In genomic region chrX:12419591-12419990, GRCh38 we compare ENCODE assay signal across 19 cellular contexts.
DNase-seq lines count a peak whose midpoint lies in the region; ATAC-seq, FAIRE-seq and TF ChIP-seq lines count a peak whose summit lies in the region.
"Had no signal": no experiment of that assay in that cellular context is flagged by ENCODE, and none has a peak within 500 bp of the region (broad histone marks: within the 10 kb centered on the region; RNA-seq: fewer than 3 reads in every experiment).

No MANE protein-coding gene starts in this region.

- H2BK120ac ChIP-seq in IMR-90 (ENCODE audit: low read depth, low read length), result peak overlapping the region; percentile 19; the same call in 1 of the 2 replicates

- no peak overlapping the region for H2AK5ac ChIP-seq in IMR-90 (ENCODE audit: low read depth, low read length)

- in situ Hi-C loops in IMR-90 (cut with MboI; ENCODE audit: low sequenced_read_pairs), result no loop called here

- H3K9me3 ChIP-seq in IMR-90 (ENCODE audit: control insufficient read depth, insufficient read depth, low read length), result no peaks in the 10 kb centered on the region
- H3K9me3 ChIP-seq: Caco-2, HAP-1 had no signal

- no peak overlapping the region for H4K8ac ChIP-seq in IMR-90 (ENCODE audit: low read depth in 2 of 2, low read length in 2 of 2)

- CTCF ChIA-PET in IMR-90 (lab: Yijun Ruan, JAX), result no interaction called here

- no peak for TF ChIP-seq RAD21 in IMR-90 (IDR thresholded peaks at IDR 0.05; ENCODE audit: low read length)

- TF ChIP-seq CTCF in IMR-90 (conservative IDR thresholded peaks at IDR 0.05; ENCODE audit: low read depth, low read length) (no peak), bronchial epithelial cell (IDR thresholded peaks at IDR 0.05; ENCODE audit: insufficient read depth, low read length, severe bottlenecking) (no peak), fibroblast of pulmonary artery (IDR thresholded peaks at IDR 0.05; ENCODE audit: low read length, missing control alignments) (no peak)

- TF ChIP-seq POLR2A in IMR-90 (IDR thresholded peaks at IDR 0.05; ENCODE audit: low read depth, low read length), result no peak

- H2BK15ac ChIP-seq in IMR-90 (ENCODE audit: low read depth, low read length), result no peak overlapping the region

- H3K4me2 ChIP-seq in IMR-90 (ENCODE audit: low read depth, low read length), result no peak overlapping the region

- H3K4me3 ChIP-seq in ACC112 (ENCODE audit: low read depth, low read length) (no peak overlapping the region), IMR-90 (ENCODE audit: insufficient read depth, low read depth, low read length) (no peak overlapping the region), bronchial epithelial cell (ENCODE audit: low read depth, low read length) (no peak overlapping the region), fibroblast of pulmonary artery (replicated peaks; ENCODE audit: low read depth, low read length) (no peak overlapping the region)
- H3K4me3 ChIP-seq: HAP-1, K562 had no signal

- H3K56ac ChIP-seq in IMR-90 (ENCODE audit: extremely low read depth, insufficient read depth, low read length), result no peak overlapping the region

- no peak for FAIRE-seq in bronchial epithelial cell (lab: Jason Lieb, UNC)
- FAIRE-seq: A204.1, D721Med, G401.6, GM12891, K562 had no signal

- H4K91ac ChIP-seq in IMR-90 (ENCODE audit: insufficient read depth, low read depth, low read length), result no peak overlapping the region

- H4K5ac ChIP-seq in IMR-90 (ENCODE audit: low read depth, low read length), result no peak overlapping the region

- no peak overlapping the region for H2BK5ac ChIP-seq in IMR-90 (ENCODE audit: low read depth, low read length, poor library complexity, severe bottlenecking)

- no peaks in the 10 kb centered on the region for H3K79me2 ChIP-seq in ACC112 (ENCODE audit: control insufficient read depth, insufficient read depth, low read length, unreplicated experiment)

- no peaks in the 10 kb centered on the region for H3K36me3 ChIP-seq in ACC112 (ENCODE audit: insufficient read depth, low read length)
- no peaks in the 10 kb centered on the region for H3K36me3 ChIP-seq in IMR-90 (ENCODE audit: control insufficient read depth, insufficient read depth, low read length)
- H3K36me3 ChIP-seq in bronchial epithelial cell (ENCODE audit: control insufficient read depth, insufficient read depth, low read length), result no peaks in the 10 kb centered on the region
- H3K36me3 ChIP-seq: HAP-1 had no signal

- POLR2A ChIA-PET in IMR-90 (lab: Charles Lee; ENCODE audit: unreplicated experiment), result no interaction called here

- H2BK20ac ChIP-seq in IMR-90 (ENCODE audit: low read depth, low read length), result no peak overlapping the region

- H3K4ac ChIP-seq in IMR-90 (ENCODE audit: low read depth, low read length), result no peak overlapping the region

- no peak overlapping the region for H3K14ac ChIP-seq in IMR-90 (replicated peaks; ENCODE audit: low read depth, low read length)

- intact Hi-C loops in IMR-90 (cut with micrococcal nuclease), result no loop called here

- H3K4me1 ChIP-seq in ACC112 (ENCODE audit: control insufficient read depth, insufficient read depth, low read length, unreplicated experiment) (peaks cover 41% of the 10 kb centered on the region), IMR-90 (ENCODE audit: control insufficient read depth, insufficient read depth, low read length) (peaks cover 3% of the 10 kb centered on the region)
- H3K4me1 ChIP-seq: Caco-2 had no signal

- H3K27me3 ChIP-seq in ACC112 (ENCODE audit: insufficient read depth, low read length), result no peaks in the 10 kb centered on the region
- H3K27me3 ChIP-seq in IMR-90 (ENCODE audit: control insufficient read depth, insufficient read depth, low read length), result no peaks in the 10 kb centered on the region
- H3K27me3 ChIP-seq in bronchial epithelial cell (ENCODE audit: control insufficient read depth, insufficient read depth, low read length), result no peaks in the 10 kb centered on the region

- no peak overlapping the region for H3K23ac ChIP-seq in IMR-90 (ENCODE audit: low read depth, low read length)

- WGBS in IMR-90 (ENCODE audit: extremely low coverage in 2 of 2, insufficient read length in 1 of 2), 2 experiments, result 65% methylated on average over 4 of the region's 4 CpGs; no CpG with 5 or more reads in 1 of the 2 experiments

- DNase-seq in IMR-90, result no peak
- peak; percentile 70 for DNase-seq in bronchial epithelial cell (ENCODE audit: low read depth)
- peak; percentile 37 for DNase-seq in fibroblast of pulmonary artery (ENCODE audit: low read depth)
- DNase-seq in NCI-H2029 (lab: John Stamatoyannopoulos, UW), result no peak
- no peak for DNase-seq in effector CD8-positive, alpha-beta T cell (lab: John Stamatoyannopoulos, UW)
- DNase-seq in H4 (ENCODE audit: low spot score), result no peak
- DNase-seq: AML-193; Caco-2; CD4-positive, alpha-beta T cell; GOT3 had no signal

- H2AFZ ChIP-seq in ACC112 (ENCODE audit: low read length, unreplicated experiment) (peak overlapping the region; percentile 93), IMR-90 (replicated peaks; ENCODE audit: low read length, poor library complexity) (no peak overlapping the region)

- H3K9me1 ChIP-seq in IMR-90 (ENCODE audit: insufficient read depth, low read length), result no peaks in the 10 kb centered on the region

- H4K20me1 ChIP-seq in IMR-90 (ENCODE audit: insufficient read depth, low read length), result no peaks in the 10 kb centered on the region

- no peak for ATAC-seq in IMR-90 (ENCODE audit: low read depth)
- ATAC-seq in HG02852 (IDR thresholded peaks at IDR 0.05; ENCODE audit: unreplicated experiment), result no peak
- ATAC-seq: K562 had no signal

- no peaks in the 10 kb centered on the region; a peak in 1 of 4 replicates for H3K79me1 ChIP-seq in IMR-90 (ENCODE audit: low read depth in 1 of 2, low read length in 2 of 2)

- BruUV-seq in IMR-90 (replicated peaks; lab: Mats Ljungman, UMichigan), result no TSS peak

- H3K9ac ChIP-seq in IMR-90 (ENCODE audit: low read depth, low read length), result no peak overlapping the region

- H3K27ac ChIP-seq in ACC112 (ENCODE audit: low read depth, low read length) (peak overlapping the region; percentile 63), IMR-90 (ENCODE audit: insufficient read depth, low read length) (no peak overlapping the region)
- H3K27ac ChIP-seq: C4-2B had no signal

- no peak overlapping the region for H3K18ac ChIP-seq in IMR-90 (ENCODE audit: low read depth, low read length)

- dilution Hi-C loops in IMR-90 (cut with HindIII; ENCODE audit: low sequenced_read_pairs, unreplicated experiment), result no loop called here

- H2AK9ac ChIP-seq in IMR-90 (replicated peaks; ENCODE audit: low read depth, low read length, poor library complexity), result no peak overlapping the region

TF ChIP-seq in IMR-90, 13 proteins besides CTCF, POLR2A, EP300 and RAD21:
- TF ChIP-seq RFX5 (IDR thresholded peaks at IDR 0.05; ENCODE audit: low read depth, low read length) (no peak), MAFK (IDR thresholded peaks at IDR 0.05; ENCODE audit: low read depth, low read length) (no peak), MAZ (IDR thresholded peaks at IDR 0.05; ENCODE audit: borderline replicate concordance, low read depth, low read length) (no peak), ELK1 (IDR thresholded peaks at IDR 0.05; ENCODE audit: borderline replicate concordance, low read depth, low read length) (no peak), CEBPB (IDR thresholded peaks at IDR 0.05; ENCODE audit: low read depth, low read length) (no peak), SMC3 (IDR thresholded peaks at IDR 0.05; ENCODE audit: low read depth, low read length) (no peak), MXI1 (IDR thresholded peaks at IDR 0.05; ENCODE audit: borderline replicate concordance, low read depth, low read length) (no peak), NFE2L2 (IDR thresholded peaks at IDR 0.05; ENCODE audit: low read depth, low read length) (no peak), CHD1 (IDR thresholded peaks at IDR 0.05; ENCODE audit: low read depth, low read length) (no peak), FOS (IDR thresholded peaks at IDR 0.05; ENCODE audit: low read depth, low read length) (no peak), BHLHE40 (IDR thresholded peaks at IDR 0.05; ENCODE audit: low read depth, low read length) (no peak), RCOR1 (IDR thresholded peaks at IDR 0.05; ENCODE audit: insufficient replicate concordance, low read length) (no peak)
- TF ChIP-seq, protein P1, sequence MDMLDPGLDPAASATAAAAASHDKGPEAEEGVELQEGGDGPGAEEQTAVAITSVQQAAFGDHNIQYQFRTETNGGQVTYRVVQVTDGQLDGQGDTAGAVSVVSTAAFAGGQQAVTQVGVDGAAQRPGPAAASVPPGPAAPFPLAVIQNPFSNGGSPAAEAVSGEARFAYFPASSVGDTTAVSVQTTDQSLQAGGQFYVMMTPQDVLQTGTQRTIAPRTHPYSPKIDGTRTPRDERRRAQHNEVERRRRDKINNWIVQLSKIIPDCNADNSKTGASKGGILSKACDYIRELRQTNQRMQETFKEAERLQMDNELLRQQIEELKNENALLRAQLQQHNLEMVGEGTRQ (IDR thresholded peaks at IDR 0.05; ENCODE audit: low read depth, low read length), result no peak

Comparison
In these comparisons a context has a peak if more than half of its experiments do, and no peak if none do; other contexts are left out.
1. DNase-seq: peak in bronchial epithelial cell (single experiment) and fibroblast of pulmonary artery (single experiment); none in IMR-90 (single experiment), NCI-H2029 (single experiment), effector CD8-positive, alpha-beta T cell (single experiment) and H4 (single experiment).